ENCODE assay signal across 8 cellular contexts in genomic region chr21:41167348-41168342, GRCh38. TPM values are rescaled to one million over a fixed set of nuclear protein-coding genes. Genes with fewer than 3 reads are reported as not detected.
DNase-seq lines count a peak whose midpoint lies in the region; ATAC-seq and TF ChIP-seq lines count a peak whose summit lies in the region.

Gene BACE2 (plus strand): TSS chr21:41168160. CDS start chr21:41168264, 104 bp downstream.

- TF ChIP-seq CTCF in astrocyte of the spinal cord (IDR thresholded peaks at IDR 0.05; ENCODE audit: low read depth, low read length) (peak; percentile 49), hepatocyte (IDR thresholded peaks at IDR 0.05; ENCODE audit: poor library complexity) (peak; percentile 61)

- H3K27me3 ChIP-seq in hepatocyte: no peaks in the 10 kb centered on the region

- no peaks in the 10 kb centered on the region for H3K9me2 ChIP-seq in hepatocyte (replicated peaks; ENCODE audit: insufficient read depth)

- in situ Hi-C loops in SK-MEL-5 (cut with HindIII; ENCODE audit: low pct_unique_long_range_greater_than_20kb, low sequenced_read_pairs): no loop called here
- in situ Hi-C loops in astrocyte of the spinal cord (cut with HindIII; ENCODE audit: low sequenced_read_pairs): no loop called here

- 1% methylated on average over 42 of the region's 111 CpGs for WGBS in hepatocyte (ENCODE audit: low lambda C conversion rate, missing lambda C conversion rate)

- H3K27ac ChIP-seq in hepatocyte: peak within 1 kb of the TSS; percentile 82

- peak within 1 kb of the TSS; percentile 99 for H3K4me2 ChIP-seq in hepatocyte

- peak; percentile 77 for ATAC-seq in HG03103 (IDR thresholded peaks at IDR 0.05; ENCODE audit: low read depth, unreplicated experiment)
- no peak for ATAC-seq in HG02840 (IDR thresholded peaks at IDR 0.05; ENCODE audit: low FRiP score, unreplicated experiment)

- peaks cover 12% of the 10 kb centered on the region for H3K4me1 ChIP-seq in hepatocyte (ENCODE audit: insufficient read depth)

- peaks cover 3% of the 10 kb centered on the region for H4K20me1 ChIP-seq in hepatocyte (ENCODE audit: insufficient read depth, poor library complexity, severe bottlenecking)

- peak within 1 kb of the TSS; percentile 97 for H2AFZ ChIP-seq in hepatocyte

- no peaks in the 10 kb centered on the region for H3K9me3 ChIP-seq in hepatocyte (ENCODE audit: low read depth)

- H3K4me3 ChIP-seq in astrocyte of the spinal cord (ENCODE audit: low read depth, low read length) (peak within 1 kb of the TSS; percentile 71), hepatocyte (peak within 1 kb of the TSS; percentile 84)

- no peaks in the 10 kb centered on the region for H3K36me3 ChIP-seq in hepatocyte (replicated peaks; ENCODE audit: insufficient read depth, low read depth)

- peak; percentile 73 for DNase-seq in EL
- DNase-seq in SK-MEL-5 (ENCODE audit: low read depth, low spot score): peak; percentile 78
- DNase-seq in astrocyte of the spinal cord (ENCODE audit: low read depth, low spot score): peak; percentile 74
- peak; percentile 91 for DNase-seq in hepatocyte (ENCODE audit: low spot score)
- peak; percentile 53 for DNase-seq in putamen (ENCODE audit: low spot score)
- no peak for DNase-seq in NCI-H2107 treated with DMSO at 0.1 percent for 48 hours (lab: John Stamatoyannopoulos, UW; ENCODE audit: unreplicated experiment)

- H3K79me2 ChIP-seq in hepatocyte: peaks cover 19% of the 10 kb centered on the region

RNA-seq across cellular contexts. Expression of gene BACE2, which starts in this region (rescaled TPM):
- total RNA-seq in SK-MEL-5 (2014; rRNA removed; shearing (Covaris generic)): 490 and 502 TPM in 2 replicates
- polyA plus RNA-seq in SK-MEL-5 (2015; cell fraction: cytosol; rRNA removed): 485 and 573 TPM in 2 replicates
- 123 and 129 TPM in 2 replicates for polyA plus RNA-seq in SK-MEL-5 (2015; cell fraction: nucleus; rRNA removed)
- 28.4 and 34.6 TPM in 2 replicates for total RNA-seq in hepatocyte
- polyA plus RNA-seq in hepatocyte: 35.6 and 37.0 TPM in 2 replicates

Comparison
In these comparisons a context has a peak if more than half of its experiments do, and no peak if none do; other contexts are left out.
1. RNA of gene BACE2 (total RNA-seq): 490 to 502 TPM in SK-MEL-5; 28.4 to 34.6 TPM in hepatocyte; every median in the first group is over 10 times any median in the second.